ENCODE assay signal across 13 cellular contexts in the genomic region with DNA sequence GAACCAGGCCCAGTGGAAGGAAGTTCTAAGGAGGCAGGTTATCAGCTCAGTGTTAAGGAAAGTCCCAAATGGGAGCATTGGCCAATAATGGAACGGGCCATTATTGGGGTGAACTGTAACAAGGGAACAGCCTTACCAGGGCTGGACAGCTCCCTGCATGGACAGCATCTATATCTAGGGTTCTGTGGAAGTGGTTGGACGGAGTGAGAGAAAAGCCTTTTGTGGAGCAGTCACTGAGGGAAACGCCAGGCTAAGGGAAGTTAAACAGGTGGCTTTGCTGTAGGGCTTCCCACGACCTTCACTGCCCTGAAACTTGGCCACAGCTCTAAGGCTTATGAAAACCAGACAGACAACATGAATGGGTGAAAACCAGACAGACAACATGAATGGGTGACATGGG. TPM values are rescaled to one million over a fixed set of nuclear protein-coding genes. Genes with fewer than 3 reads are reported as not detected.
DNase-seq lines count a peak whose midpoint lies in the region; ATAC-seq and TF ChIP-seq lines count a peak whose summit lies in the region.
"Had no signal": no experiment of that assay in that cellular context is flagged by ENCODE, and none has a peak within 500 bp of the region (broad histone marks: within the 10 kb centered on the region; RNA-seq: fewer than 3 reads in every experiment).

No MANE protein-coding gene starts in this region.

- no peak for TF ChIP-seq CTCF in uterus (IDR thresholded peaks at IDR 0.05)

- H3K9me3 Mint-ChIP-seq in activated naive CD8-positive, alpha-beta T cell (ENCODE audit: low read depth), result no peaks in the 10 kb centered on the region
- no peaks in the 10 kb centered on the region for H3K9me3 Mint-ChIP-seq in activated naive CD8-positive, alpha-beta T cell treated with anti-CD3 and anti-CD28 coated beads for 36 hours
- H3K9me3 Mint-ChIP-seq in stimulated activated naive B cell treated with anti-CD40 and anti-IgM and Interleukin-4, amounts not matched to agents 10 μg/mL and 1 μg/mL and 100 μg/mL, for 72 hours, result no peaks in the 10 kb centered on the region
- H3K9me3 Mint-ChIP-seq: mesothelial cell of epicardium had no signal

- no peak overlapping the region for H3K27ac ChIP-seq in uterus
- H3K27ac ChIP-seq: upper lobe of right lung had no signal

- intact Hi-C loops in uterus (cut with DNase I; ENCODE audit: low total_unique reads), result no loop called here

- H3K4me1 ChIP-seq in uterus, result no peaks in the 10 kb centered on the region
- H3K4me1 ChIP-seq: upper lobe of right lung had no signal

- H3K27ac Mint-ChIP-seq in activated naive CD8-positive, alpha-beta T cell, result peak overlapping the region; percentile 38
- no peak overlapping the region for H3K27ac Mint-ChIP-seq in activated naive CD8-positive, alpha-beta T cell treated with anti-CD3 and anti-CD28 coated beads for 36 hours
- H3K27ac Mint-ChIP-seq in stimulated activated naive B cell treated with anti-CD40 and anti-IgM and Interleukin-4, amounts not matched to agents 10 μg/mL and 1 μg/mL and 100 μg/mL, for 72 hours, result peak overlapping the region; percentile 82
- H3K27ac Mint-ChIP-seq: mesothelial cell of epicardium had no signal

- H3K4me3 Mint-ChIP-seq in activated naive CD8-positive, alpha-beta T cell, result no peak overlapping the region
- no peak overlapping the region for H3K4me3 Mint-ChIP-seq in activated naive CD8-positive, alpha-beta T cell treated with anti-CD3 and anti-CD28 coated beads for 36 hours
- H3K4me3 Mint-ChIP-seq in stimulated activated naive B cell treated with anti-CD40 and anti-IgM and Interleukin-4, amounts not matched to agents 10 μg/mL and 1 μg/mL and 100 μg/mL, for 72 hours, result peak overlapping the region in 1 of 2 donors; percentile 50
- H3K4me3 Mint-ChIP-seq: mesothelial cell of epicardium had no signal

- H3K4me3 ChIP-seq in uterus, result no peak overlapping the region
- H3K4me3 ChIP-seq: upper lobe of right lung had no signal

- ATAC-seq in stimulated activated naive B cell treated with anti-CD40 and anti-IgM and Interleukin-4, amounts not matched to agents 10 μg/mL and 1 μg/mL and 100 μg/mL, for 72 hours (replicated peaks), result no peak
- no peak for ATAC-seq in GM21360 (IDR thresholded peaks at IDR 0.05; ENCODE audit: unreplicated experiment)
- ATAC-seq: upper lobe of right lung had no signal

- TF ChIP-seq POLR2A in uterus (IDR thresholded peaks at IDR 0.05), result no peak

- H3K9me3 ChIP-seq in uterus, result no peaks in the 10 kb centered on the region
- H3K9me3 ChIP-seq: upper lobe of right lung had no signal

- H3K36me3 ChIP-seq in uterus, result no peaks in the 10 kb centered on the region
- H3K36me3 ChIP-seq: upper lobe of right lung had no signal

- no peaks in the 10 kb centered on the region for H3K27me3 ChIP-seq in uterus
- H3K27me3 ChIP-seq: upper lobe of right lung had no signal

- H3K4me1 Mint-ChIP-seq in activated naive CD8-positive, alpha-beta T cell (ENCODE audit: low read depth), result peaks cover 46% of the 10 kb centered on the region
- H3K4me1 Mint-ChIP-seq in activated naive CD8-positive, alpha-beta T cell treated with anti-CD3 and anti-CD28 coated beads for 36 hours, result peaks cover 44% of the 10 kb centered on the region
- H3K4me1 Mint-ChIP-seq in stimulated activated naive B cell treated with anti-CD40 and anti-IgM and Interleukin-4, amounts not matched to agents 10 μg/mL and 1 μg/mL and 100 μg/mL, for 72 hours, result peaks cover 63 to 90% of the 10 kb centered on the region in 2 donors

- no peaks in the 10 kb centered on the region for H3K27me3 Mint-ChIP-seq in activated naive CD8-positive, alpha-beta T cell
- no peaks in the 10 kb centered on the region for H3K27me3 Mint-ChIP-seq in activated naive CD8-positive, alpha-beta T cell treated with anti-CD3 and anti-CD28 coated beads for 36 hours
- no peaks in the 10 kb centered on the region for H3K27me3 Mint-ChIP-seq in stimulated activated naive B cell treated with anti-CD40 and anti-IgM and Interleukin-4, amounts not matched to agents 10 μg/mL and 1 μg/mL and 100 μg/mL, for 72 hours

- H3K36me3 Mint-ChIP-seq in activated naive CD8-positive, alpha-beta T cell, result peaks cover 9% of the 10 kb centered on the region
- peaks cover 48% of the 10 kb centered on the region for H3K36me3 Mint-ChIP-seq in activated naive CD8-positive, alpha-beta T cell treated with anti-CD3 and anti-CD28 coated beads for 36 hours
- H3K36me3 Mint-ChIP-seq in stimulated activated naive B cell treated with anti-CD40 and anti-IgM and Interleukin-4, amounts not matched to agents 10 μg/mL and 1 μg/mL and 100 μg/mL, for 72 hours, result peaks cover 61 to 80% of the 10 kb centered on the region in 2 donors
- H3K36me3 Mint-ChIP-seq: mesothelial cell of epicardium had no signal

- no peak for DNase-seq in activated naive CD8-positive, alpha-beta T cell treated with anti-CD3 and anti-CD28 coated beads for 36 hours
- DNase-seq in RPMI7951 (ENCODE audit: low read depth) (peak; percentile 55), fibroblast of gingiva (ENCODE audit: low read depth) (peak; percentile 14), NCI-H1105 (lab: John Stamatoyannopoulos, UW) (no peak), uterus (no peak)
- DNase-seq in stimulated activated naive B cell treated with anti-CD40 and anti-IgM and Interleukin-4, amounts not matched to agents 10 μg/mL and 1 μg/mL and 100 μg/mL, for 72 hours, result no peak
- DNase-seq: DMS153; foreskin melanocyte; stimulated activated CD8-positive, alpha-beta memory T cell treated with anti-CD3 and anti-CD28 coated beads, Interleukin-4, amount 100 ng/mL, for 48 hours; upper lobe of right lung had no signal

RNA-seq across cellular contexts. Expression of a gene that starts 17.0 kb away (rescaled TPM):
- 10 to 100 TPM; 50.8 to 52.2 TPM for total RNA-seq in activated naive CD8-positive, alpha-beta T cell treated with anti-CD3 and anti-CD28 coated beads for 36 hours
- total RNA-seq in RPMI7951 (2014; rRNA removed; shearing (Covaris generic)), result 2.0 and 2.4 TPM in 2 replicates
- 1 to 10 TPM in 1 of 4 donors, under 1 TPM in 2, not detected in 1; 0.55 to 3.2 (median 0.77) TPM for total RNA-seq in uterus

RNA-seq across cellular contexts. Expression of a gene that starts 39.3 kb away (rescaled TPM):
- total RNA-seq in activated naive CD8-positive, alpha-beta T cell treated with anti-CD3 and anti-CD28 coated beads for 36 hours, result 10 to 100 TPM; 15.5 to 16.0 TPM
- 18.1 and 20.6 TPM in 2 replicates for total RNA-seq in RPMI7951 (2014; rRNA removed; shearing (Covaris generic))
- 10 to 100 TPM in 3 of 4 donors, 1 to 10 TPM in 1; 5.6 to 19.9 (median 14.1) TPM for total RNA-seq in uterus

RNA-seq across cellular contexts. Expression of a gene that starts 45.2 kb away (rescaled TPM):
- under 1 TPM; 0.58 to 0.74 TPM for total RNA-seq in activated naive CD8-positive, alpha-beta T cell treated with anti-CD3 and anti-CD28 coated beads for 36 hours
- total RNA-seq in RPMI7951 (2014; rRNA removed; shearing (Covaris generic)), result not detected in 2 replicates
- 10 to 100 TPM in 1 of 4 donors, 1 to 10 TPM in 2, not detected in 1; 5.6 to 17.8 (median 7.0) TPM for total RNA-seq in uterus

Comparison
In these comparisons a context has a peak if more than half of its experiments do, and no peak if none do; other contexts are left out.
1. DNase-seq: peak in RPMI7951 (single experiment) and fibroblast of gingiva (single experiment); none in activated naive CD8-positive, alpha-beta T cell treated with anti-CD3 and anti-CD28 coated beads for 36 hours (single experiment), stimulated activated naive B cell treated with anti-CD40 and anti-IgM and Interleukin-4, amounts not matched to agents 10 μg/mL and 1 μg/mL and 100 μg/mL, for 72 hours (single experiment), NCI-H1105 (single experiment) and uterus (0 of 2).
2. RNA of a gene that starts 17.0 kb away (total RNA-seq): 50.8 to 52.2 TPM in activated naive CD8-positive, alpha-beta T cell treated with anti-CD3 and anti-CD28 coated beads for 36 hours; 2.0 to 2.4 TPM in RPMI7951 and 0.55 to 3.2 TPM in uterus; every median in the first group is over 10 times any median in the second.